Comparison of ENCODE assay signal across 1 cellular context in the genomic region with DNA sequence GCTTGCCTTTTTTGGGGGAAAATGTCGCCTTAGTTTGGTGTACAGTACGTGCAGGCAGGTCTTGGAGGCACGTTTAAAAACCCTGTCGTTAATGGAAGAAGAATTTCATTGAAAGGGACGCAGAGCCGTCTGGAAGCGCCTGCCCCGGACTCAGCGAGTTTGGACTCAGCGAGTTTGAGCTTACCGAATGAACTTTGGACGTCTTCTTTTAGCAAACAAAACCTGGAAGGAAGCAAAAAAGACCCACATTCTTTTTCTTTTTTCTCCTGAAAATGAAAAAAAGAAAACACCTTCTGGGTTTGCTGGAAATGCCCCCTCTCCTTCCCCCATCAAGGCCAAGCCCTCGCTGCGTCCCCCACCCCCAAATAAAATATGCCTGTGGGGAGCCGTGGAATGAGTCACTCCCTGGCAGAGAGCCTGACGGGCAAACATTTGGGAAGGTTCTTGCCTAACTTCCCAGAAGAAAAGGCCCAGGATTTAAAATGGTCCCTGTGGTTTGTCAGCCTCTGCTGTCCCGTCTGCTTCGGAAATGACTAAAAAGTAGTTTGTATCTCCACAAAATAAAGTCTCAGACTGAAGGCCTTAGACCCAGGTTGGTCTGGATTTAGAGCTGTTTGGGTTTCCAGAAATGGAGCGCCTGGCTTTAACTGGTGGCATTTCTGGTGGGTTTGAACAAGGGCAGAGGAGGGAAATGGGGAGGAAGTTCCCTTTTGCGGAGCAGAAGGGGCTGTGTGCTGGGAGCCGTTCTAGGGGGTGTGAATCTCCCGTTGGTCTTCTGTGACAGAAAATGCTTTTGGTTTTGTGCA.
TF ChIP-seq lines count a peak whose summit lies in the region.

No MANE protein-coding gene starts in this region.

TF ChIP-seq in SK-N-SH, 30 proteins besides CTCF, POLR2A, EP300 and RAD21:
- TF ChIP-seq, protein P1, sequence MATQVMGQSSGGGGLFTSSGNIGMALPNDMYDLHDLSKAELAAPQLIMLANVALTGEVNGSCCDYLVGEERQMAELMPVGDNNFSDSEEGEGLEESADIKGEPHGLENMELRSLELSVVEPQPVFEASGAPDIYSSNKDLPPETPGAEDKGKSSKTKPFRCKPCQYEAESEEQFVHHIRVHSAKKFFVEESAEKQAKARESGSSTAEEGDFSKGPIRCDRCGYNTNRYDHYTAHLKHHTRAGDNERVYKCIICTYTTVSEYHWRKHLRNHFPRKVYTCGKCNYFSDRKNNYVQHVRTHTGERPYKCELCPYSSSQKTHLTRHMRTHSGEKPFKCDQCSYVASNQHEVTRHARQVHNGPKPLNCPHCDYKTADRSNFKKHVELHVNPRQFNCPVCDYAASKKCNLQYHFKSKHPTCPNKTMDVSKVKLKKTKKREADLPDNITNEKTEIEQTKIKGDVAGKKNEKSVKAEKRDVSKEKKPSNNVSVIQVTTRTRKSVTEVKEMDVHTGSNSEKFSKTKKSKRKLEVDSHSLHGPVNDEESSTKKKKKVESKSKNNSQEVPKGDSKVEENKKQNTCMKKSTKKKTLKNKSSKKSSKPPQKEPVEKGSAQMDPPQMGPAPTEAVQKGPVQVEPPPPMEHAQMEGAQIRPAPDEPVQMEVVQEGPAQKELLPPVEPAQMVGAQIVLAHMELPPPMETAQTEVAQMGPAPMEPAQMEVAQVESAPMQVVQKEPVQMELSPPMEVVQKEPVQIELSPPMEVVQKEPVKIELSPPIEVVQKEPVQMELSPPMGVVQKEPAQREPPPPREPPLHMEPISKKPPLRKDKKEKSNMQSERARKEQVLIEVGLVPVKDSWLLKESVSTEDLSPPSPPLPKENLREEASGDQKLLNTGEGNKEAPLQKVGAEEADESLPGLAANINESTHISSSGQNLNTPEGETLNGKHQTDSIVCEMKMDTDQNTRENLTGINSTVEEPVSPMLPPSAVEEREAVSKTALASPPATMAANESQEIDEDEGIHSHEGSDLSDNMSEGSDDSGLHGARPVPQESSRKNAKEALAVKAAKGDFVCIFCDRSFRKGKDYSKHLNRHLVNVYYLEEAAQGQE (IDR thresholded peaks at IDR 0.05; ENCODE audit: low read depth, low read length): no peak
- TF ChIP-seq, protein P2, sequence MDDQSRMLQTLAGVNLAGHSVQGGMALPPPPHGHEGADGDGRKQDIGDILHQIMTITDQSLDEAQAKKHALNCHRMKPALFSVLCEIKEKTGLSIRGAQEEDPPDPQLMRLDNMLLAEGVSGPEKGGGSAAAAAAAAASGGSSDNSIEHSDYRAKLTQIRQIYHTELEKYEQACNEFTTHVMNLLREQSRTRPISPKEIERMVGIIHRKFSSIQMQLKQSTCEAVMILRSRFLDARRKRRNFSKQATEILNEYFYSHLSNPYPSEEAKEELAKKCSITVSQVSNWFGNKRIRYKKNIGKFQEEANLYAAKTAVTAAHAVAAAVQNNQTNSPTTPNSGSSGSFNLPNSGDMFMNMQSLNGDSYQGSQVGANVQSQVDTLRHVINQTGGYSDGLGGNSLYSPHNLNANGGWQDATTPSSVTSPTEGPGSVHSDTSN (IDR thresholded peaks at IDR 0.05): peak; percentile 54
- TF ChIP-seq POLR2AphosphoS5 (IDR thresholded peaks at IDR 0.05; ENCODE audit: low read depth, low read length) (0 out of 2 replicates have a peak, but pooled peaks have one; percentile 25), YY1 (IDR thresholded peaks at IDR 0.05; ENCODE audit: low read depth) (peak; percentile 51; the same call in 1 of the 2 replicates), NFIC (IDR thresholded peaks at IDR 0.05; ENCODE audit: borderline replicate concordance) (peak; percentile 96), TEAD4 (IDR thresholded peaks at IDR 0.05; ENCODE audit: borderline replicate concordance, insufficient read depth) (peak; percentile 51; the same call in 1 of the 2 replicates), EZH2phosphoT487 (IDR thresholded peaks at IDR 0.05; ENCODE audit: borderline replicate concordance, low read depth) (no peak), TCF12 (IDR thresholded peaks at IDR 0.05) (peak; percentile 84), FOSL2 (IDR thresholded peaks at IDR 0.05; ENCODE audit: borderline replicate concordance, low read depth) (peak; percentile 89), JUND (IDR thresholded peaks at IDR 0.05) (peak; percentile 93), FOXM1 (IDR thresholded peaks at IDR 0.05; ENCODE audit: low read depth) (0 out of 2 replicates have a peak, but pooled peaks have one; percentile 17)
- TF ChIP-seq, protein P3, sequence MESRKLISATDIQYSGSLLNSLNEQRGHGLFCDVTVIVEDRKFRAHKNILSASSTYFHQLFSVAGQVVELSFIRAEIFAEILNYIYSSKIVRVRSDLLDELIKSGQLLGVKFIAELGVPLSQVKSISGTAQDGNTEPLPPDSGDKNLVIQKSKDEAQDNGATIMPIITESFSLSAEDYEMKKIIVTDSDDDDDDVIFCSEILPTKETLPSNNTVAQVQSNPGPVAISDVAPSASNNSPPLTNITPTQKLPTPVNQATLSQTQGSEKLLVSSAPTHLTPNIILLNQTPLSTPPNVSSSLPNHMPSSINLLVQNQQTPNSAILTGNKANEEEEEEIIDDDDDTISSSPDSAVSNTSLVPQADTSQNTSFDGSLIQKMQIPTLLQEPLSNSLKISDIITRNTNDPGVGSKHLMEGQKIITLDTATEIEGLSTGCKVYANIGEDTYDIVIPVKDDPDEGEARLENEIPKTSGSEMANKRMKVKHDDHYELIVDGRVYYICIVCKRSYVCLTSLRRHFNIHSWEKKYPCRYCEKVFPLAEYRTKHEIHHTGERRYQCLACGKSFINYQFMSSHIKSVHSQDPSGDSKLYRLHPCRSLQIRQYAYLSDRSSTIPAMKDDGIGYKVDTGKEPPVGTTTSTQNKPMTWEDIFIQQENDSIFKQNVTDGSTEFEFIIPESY (IDR thresholded peaks at IDR 0.05; ENCODE audit: borderline replicate concordance, low read depth): 0 out of 2 replicates have a peak, but pooled peaks have one; percentile 39
- TF ChIP-seq, protein P4, sequence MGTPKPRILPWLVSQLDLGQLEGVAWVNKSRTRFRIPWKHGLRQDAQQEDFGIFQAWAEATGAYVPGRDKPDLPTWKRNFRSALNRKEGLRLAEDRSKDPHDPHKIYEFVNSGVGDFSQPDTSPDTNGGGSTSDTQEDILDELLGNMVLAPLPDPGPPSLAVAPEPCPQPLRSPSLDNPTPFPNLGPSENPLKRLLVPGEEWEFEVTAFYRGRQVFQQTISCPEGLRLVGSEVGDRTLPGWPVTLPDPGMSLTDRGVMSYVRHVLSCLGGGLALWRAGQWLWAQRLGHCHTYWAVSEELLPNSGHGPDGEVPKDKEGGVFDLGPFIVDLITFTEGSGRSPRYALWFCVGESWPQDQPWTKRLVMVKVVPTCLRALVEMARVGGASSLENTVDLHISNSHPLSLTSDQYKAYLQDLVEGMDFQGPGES (IDR thresholded peaks at IDR 0.05; ENCODE audit: low read depth, low read length): no peak
- TF ChIP-seq, protein P5, sequence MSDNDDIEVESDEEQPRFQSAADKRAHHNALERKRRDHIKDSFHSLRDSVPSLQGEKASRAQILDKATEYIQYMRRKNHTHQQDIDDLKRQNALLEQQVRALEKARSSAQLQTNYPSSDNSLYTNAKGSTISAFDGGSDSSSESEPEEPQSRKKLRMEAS (IDR thresholded peaks at IDR 0.05; ENCODE audit: low read depth): peak; percentile 81
TF ChIP-seq in SK-N-SH: peak in this region for 11.
